ENCODE assay signal across 17 cellular contexts in genomic region chr2:46775722-46776121, GRCh38.
DNase-seq lines count a peak whose midpoint lies in the region; ATAC-seq and TF ChIP-seq lines count a peak whose summit lies in the region.
"Had no signal": no experiment of that assay in that cellular context is flagged by ENCODE, and none has a peak within 500 bp of the region (broad histone marks: within the 10 kb centered on the region; RNA-seq: fewer than 3 reads in every experiment).

No MANE protein-coding gene starts in this region.

- peaks cover 0 to 14% (median 8%) of the 10 kb centered on the region in 5 donors for H3K27me3 Mint-ChIP-seq in naive thymus-derived CD4-positive, alpha-beta T cell

- CTCF ChIA-PET in naive thymus-derived CD4-positive, alpha-beta T cell (lab: Charles Lee): interaction anchor here (0.6 to 0.7 kb wide), 3 partner anchors 55 to 314 kb away, joined by 4 to 6 read pairs (median 5); no protein-coding TSS in a partner anchor

- H3K9me3 Mint-ChIP-seq in naive thymus-derived CD4-positive, alpha-beta T cell: no peaks in the 10 kb centered on the region
- H3K9me3 Mint-ChIP-seq: T-cell had no signal

- no peak overlapping the region for H3K27ac ChIP-seq in naive thymus-derived CD4-positive, alpha-beta T cell (ENCODE audit: low read depth, low read length)
- H3K27ac ChIP-seq in brain microvascular endothelial cell: no peak overlapping the region
- H3K27ac ChIP-seq: SJSA1 had no signal

- TF ChIP-seq CTCF in NB4 (IDR thresholded peaks at IDR 0.05; ENCODE audit: low read depth, low read length) (no peak), brain microvascular endothelial cell (IDR thresholded peaks at IDR 0.05; ENCODE audit: low read depth, low read length, missing control alignments) (no peak)

- DNase-seq in EH (ENCODE audit: low read depth): peak; percentile 24
- DNase-seq in NB4 (ENCODE audit: low read depth): peak; percentile 60
- DNase-seq in SKM-1 treated with dmso at 0.1 percent for 144 hours (lab: John Stamatoyannopoulos, UW; ENCODE audit: unreplicated experiment): peak; percentile 37
- DNase-seq in naive thymus-derived CD4-positive, alpha-beta T cell: no peak
- no peak for DNase-seq in NCI-H1092 (lab: John Stamatoyannopoulos, UW)
- no peak for DNase-seq in brain microvascular endothelial cell
- DNase-seq: ACHN, EL, NCI-H2029, NCI-H2171 treated with DMSO at 0.1 percent for 48 hours, NCI-H774, T-cell had no signal

- TF ChIP-seq POLR2A in NB4 (IDR thresholded peaks at IDR 0.05; ENCODE audit: extremely low read depth, insufficient read length): no peak

- no peaks in the 10 kb centered on the region for H3K9me3 ChIP-seq in naive thymus-derived CD4-positive, alpha-beta T cell (ENCODE audit: control insufficient read depth in 2 of 3, low read length in 3 of 3)
- H3K9me3 ChIP-seq: SJSA1 had no signal

- no peaks in the 10 kb centered on the region for H3K36me3 ChIP-seq in naive thymus-derived CD4-positive, alpha-beta T cell (ENCODE audit: control insufficient read depth in 2 of 3, insufficient read depth in 3 of 3, low read length in 3 of 3)
- H3K36me3 ChIP-seq in brain microvascular endothelial cell (replicated peaks): no peaks in the 10 kb centered on the region
- H3K36me3 ChIP-seq: SJSA1 had no signal

- no peak overlapping the region for H3K27ac Mint-ChIP-seq in naive thymus-derived CD4-positive, alpha-beta T cell
- H3K27ac Mint-ChIP-seq: T-cell had no signal

- H3K4me1 ChIP-seq in naive thymus-derived CD4-positive, alpha-beta T cell (ENCODE audit: control insufficient read depth in 2 of 2, insufficient read depth in 2 of 2, low read length in 2 of 2): no peaks in the 10 kb centered on the region

- intact Hi-C loops in naive thymus-derived CD4-positive, alpha-beta T cell (cut with micrococcal nuclease): loop anchor here (1.0 to 2.0 kb wide), 3 partner anchors 118 to 143 kb away; no protein-coding TSS in a partner anchor

- no peaks in the 10 kb centered on the region for H3K36me3 Mint-ChIP-seq in naive thymus-derived CD4-positive, alpha-beta T cell
- H3K36me3 Mint-ChIP-seq: T-cell had no signal

- in situ Hi-C loops in brain microvascular endothelial cell (cut with HindIII; ENCODE audit: low pct_ligation_motif_present, low sequenced_read_pairs): no loop called here

- no peak overlapping the region for H3K4me3 ChIP-seq in NB4 (ENCODE audit: low read depth, low read length)
- no peak overlapping the region for H3K4me3 ChIP-seq in naive thymus-derived CD4-positive, alpha-beta T cell (ENCODE audit: low read length)
- no peak overlapping the region for H3K4me3 ChIP-seq in brain microvascular endothelial cell (ENCODE audit: low read depth, low read length)
- H3K4me3 ChIP-seq: K562, SJSA1 had no signal

- H3K4me1 Mint-ChIP-seq in naive thymus-derived CD4-positive, alpha-beta T cell: peaks cover 0 to 2% (median 0%) of the 10 kb centered on the region in 7 donors

- peak; percentile 36 for ATAC-seq in naive thymus-derived CD4-positive, alpha-beta T cell
- no peak for ATAC-seq in HG03108 (IDR thresholded peaks at IDR 0.05; ENCODE audit: unreplicated experiment)
- no peak for ATAC-seq in GM21526 (IDR thresholded peaks at IDR 0.05; ENCODE audit: low FRiP score, unreplicated experiment)
- ATAC-seq: HCT116, K562, T-cell had no signal

- POLR2A ChIA-PET in naive thymus-derived CD4-positive, alpha-beta T cell (lab: Charles Lee): no interaction called here

- no peaks in the 10 kb centered on the region for H3K27me3 ChIP-seq in naive thymus-derived CD4-positive, alpha-beta T cell (ENCODE audit: control insufficient read depth in 2 of 2, insufficient read depth in 2 of 2, low read length in 2 of 2)
- no peaks in the 10 kb centered on the region for H3K27me3 ChIP-seq in brain microvascular endothelial cell (replicated peaks)
- H3K27me3 ChIP-seq: SJSA1 had no signal

- H3K4me3 Mint-ChIP-seq in naive thymus-derived CD4-positive, alpha-beta T cell: no peak overlapping the region
- H3K4me3 Mint-ChIP-seq: T-cell had no signal

Comparison
In these comparisons a context has a peak if more than half of its experiments do, and no peak if none do; other contexts are left out.
1. DNase-seq: peak in EH (single experiment), NB4 (single experiment) and SKM-1 treated with dmso at 0.1 percent for 144 hours (single experiment); none in naive thymus-derived CD4-positive, alpha-beta T cell (0 of 9), NCI-H1092 (single experiment) and brain microvascular endothelial cell (single experiment).